1 cellular context compared by ENCODE assay signal in genomic region chr3:126912491-126913195, GRCh38.
TF ChIP-seq lines count a peak whose summit lies in the region.

No MANE protein-coding gene starts in this region.

TF ChIP-seq in IMR-90, 13 proteins besides CTCF, POLR2A, EP300 and RAD21:
- TF ChIP-seq MXI1 (IDR thresholded peaks at IDR 0.05; ENCODE audit: borderline replicate concordance, low read depth, low read length) (no peak), RFX5 (IDR thresholded peaks at IDR 0.05; ENCODE audit: low read depth, low read length) (no peak)
